In the genomic region with DNA sequence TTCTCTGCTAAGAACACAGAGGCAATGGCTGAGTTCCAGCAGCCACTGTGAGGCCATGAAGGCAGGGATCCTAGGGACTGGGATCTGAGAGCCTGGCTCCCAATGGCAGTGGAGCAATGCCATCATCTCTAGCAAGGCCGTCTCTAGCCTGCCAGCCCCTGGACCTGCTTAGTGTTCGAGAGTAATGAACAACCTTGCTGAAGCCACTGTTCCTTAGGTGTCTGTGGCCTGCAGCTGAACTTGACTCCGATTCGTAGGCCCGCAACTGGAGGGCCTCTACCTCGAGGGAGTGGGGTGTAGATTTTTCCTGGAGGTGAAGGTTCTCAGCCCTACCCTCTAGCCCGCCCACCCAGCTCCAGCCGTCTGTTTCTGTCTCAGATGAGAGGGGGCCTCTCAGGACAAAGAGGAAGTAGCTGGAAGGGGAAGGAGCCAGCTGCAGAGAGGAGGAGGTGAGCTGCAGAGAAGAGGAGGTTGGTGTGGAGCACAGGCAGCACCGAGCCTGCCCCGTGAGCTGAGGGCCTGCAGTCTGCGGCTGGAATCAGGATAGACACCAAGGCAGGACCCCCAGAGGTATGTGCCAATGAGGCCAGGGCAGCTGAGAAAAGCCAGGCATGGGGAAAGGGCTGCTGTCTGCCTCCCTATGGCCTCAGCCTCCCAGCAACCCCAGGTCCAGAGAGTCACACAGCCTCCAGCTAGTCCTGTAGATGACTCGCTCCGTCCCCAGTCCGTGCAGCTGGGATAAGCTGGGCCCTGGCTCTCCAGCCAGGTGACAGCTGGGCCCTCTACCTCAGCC, we compare ENCODE assay signal across 12 cellular contexts. TPM values are rescaled to one million over a fixed set of nuclear protein-coding genes. Genes with fewer than 3 reads are reported as not detected.
DNase-seq lines count a peak whose midpoint lies in the region; ATAC-seq and TF ChIP-seq lines count a peak whose summit lies in the region.
"Had no signal": no experiment of that assay in that cellular context is flagged by ENCODE, and none has a peak within 500 bp of the region (broad histone marks: within the 10 kb centered on the region; RNA-seq: fewer than 3 reads in every experiment).

A gene with protein sequence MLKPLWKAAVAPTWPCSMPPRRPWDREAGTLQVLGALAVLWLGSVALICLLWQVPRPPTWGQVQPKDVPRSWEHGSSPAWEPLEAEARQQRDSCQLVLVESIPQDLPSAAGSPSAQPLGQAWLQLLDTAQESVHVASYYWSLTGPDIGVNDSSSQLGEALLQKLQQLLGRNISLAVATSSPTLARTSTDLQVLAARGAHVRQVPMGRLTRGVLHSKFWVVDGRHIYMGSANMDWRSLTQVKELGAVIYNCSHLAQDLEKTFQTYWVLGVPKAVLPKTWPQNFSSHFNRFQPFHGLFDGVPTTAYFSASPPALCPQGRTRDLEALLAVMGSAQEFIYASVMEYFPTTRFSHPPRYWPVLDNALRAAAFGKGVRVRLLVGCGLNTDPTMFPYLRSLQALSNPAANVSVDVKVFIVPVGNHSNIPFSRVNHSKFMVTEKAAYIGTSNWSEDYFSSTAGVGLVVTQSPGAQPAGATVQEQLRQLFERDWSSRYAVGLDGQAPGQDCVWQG (plus strand): TSS at position 459 of the 793 bp plus-strand sequence. CDS start 2,262 bp downstream, outside the sequence.

- TF ChIP-seq CTCF in heart right ventricle (IDR thresholded peaks at IDR 0.05) = no peak

- ATAC-seq in Right ventricle myocardium superior (ENCODE audit: poor library complexity) (no peak), heart right ventricle (no peak), HG02759 (IDR thresholded peaks at IDR 0.05; ENCODE audit: unreplicated experiment) (no peak)
- ATAC-seq: Right ventricle myocardium inferior had no signal

- H3K4me3 ChIP-seq in heart right ventricle = peak within 1 kb of the TSS in 1 of 10 donors; percentile 6

- CTCF ChIA-PET in activated naive CD4-positive, alpha-beta T cell treated with anti-CD3 and anti-CD28 coated beads, Interleukin-2, amount 10 ng/mL, durations not matched to agents 7 days and 5 days (lab: Charles Lee) = no interaction called here

- WGBS in heart right ventricle, 2 donors = 78 to 81% methylated on average over 14 of the region's 14 CpGs

- no peak within 1 kb of the TSS for H3K4me3 Mint-ChIP-seq in activated naive CD4-positive, alpha-beta T cell treated with anti-CD3 and anti-CD28 coated beads, Interleukin-2, amount 10 ng/mL, durations not matched to agents 7 days and 5 days

- no peaks in the 10 kb centered on the region for H3K36me3 ChIP-seq in heart right ventricle

- peaks cover 25% of the 10 kb centered on the region for H3K27me3 Mint-ChIP-seq in activated naive CD4-positive, alpha-beta T cell treated with anti-CD3 and anti-CD28 coated beads, Interleukin-2, amount 10 ng/mL, durations not matched to agents 7 days and 5 days

- DNase-seq in Right ventricle myocardium superior (peak; percentile 40), heart right ventricle (no peak), NOMO-1 treated with dmso at 0.1 percent for 144 hours (lab: John Stamatoyannopoulos, UW; ENCODE audit: unreplicated experiment) (peak; percentile 89), iPS-NIHi7 (ENCODE audit: extremely low spot score) (peak; percentile 10), DMS153 (lab: John Stamatoyannopoulos, UW) (no peak)
- DNase-seq in activated naive CD4-positive, alpha-beta T cell treated with anti-CD3 and anti-CD28 coated beads, Interleukin-2, amount 10 ng/mL, durations not matched to agents 7 days and 5 days = no peak
- DNase-seq: DND-41, trophoblast cell had no signal

- intact Hi-C loops in Right ventricle myocardium superior (cut with DNase I) = no loop called here
- intact Hi-C loops in heart right ventricle (cut with DNase I) = no loop called here

- no peak within 1 kb of the TSS for H3K27ac Mint-ChIP-seq in activated naive CD4-positive, alpha-beta T cell treated with anti-CD3 and anti-CD28 coated beads, Interleukin-2, amount 10 ng/mL, durations not matched to agents 7 days and 5 days

- H3K4me1 ChIP-seq in heart right ventricle = peaks cover 0 to 25% (median 0%) of the 10 kb centered on the region in 9 donors

- no peaks in the 10 kb centered on the region for H3K36me3 Mint-ChIP-seq in activated naive CD4-positive, alpha-beta T cell treated with anti-CD3 and anti-CD28 coated beads, Interleukin-2, amount 10 ng/mL, durations not matched to agents 7 days and 5 days

- peaks cover 4% of the 10 kb centered on the region for H3K9me3 Mint-ChIP-seq in activated naive CD4-positive, alpha-beta T cell treated with anti-CD3 and anti-CD28 coated beads, Interleukin-2, amount 10 ng/mL, durations not matched to agents 7 days and 5 days

- no peak within 1 kb of the TSS for H3K27ac ChIP-seq in heart right ventricle
- H3K27ac ChIP-seq in temporal lobe (ENCODE audit: low read depth, low read length) = peak within 1 kb of the TSS; percentile 9
- H3K27ac ChIP-seq: epithelial cell of prostate had no signal

- H3K4me1 Mint-ChIP-seq in activated naive CD4-positive, alpha-beta T cell treated with anti-CD3 and anti-CD28 coated beads, Interleukin-2, amount 10 ng/mL, durations not matched to agents 7 days and 5 days = no peaks in the 10 kb centered on the region

- peaks cover 0 to 9% (median 0%) of the 10 kb centered on the region in 11 donors for H3K9me3 ChIP-seq in heart right ventricle

- H3K27me3 ChIP-seq in heart right ventricle = peaks cover 0 to 18% (median 5%) of the 10 kb centered on the region in 7 donors

RNA-seq across cellular contexts. Expression of the gene that starts here (rescaled TPM):
- total RNA-seq in Right ventricle myocardium superior (0.13 TPM), heart right ventricle (under 1 TPM in 9 of 10 donors, not detected in 1; 0.23 to 0.91 (median 0.50) TPM), temporal lobe (1.2 TPM)
- under 1 TPM; 0.07 to 0.13 TPM for polyA plus RNA-seq in heart right ventricle
- total RNA-seq: Right ventricle myocardium inferior had no signal

Comparison
In these comparisons a context has a peak if more than half of its experiments do, and no peak if none do; other contexts are left out.
1. Peak in DNase-seq in Right ventricle myocardium superior; RNA of the gene not detected or under 1 TPM.
2. DNase-seq: peak in NOMO-1 treated with dmso at 0.1 percent for 144 hours (single experiment) and iPS-NIHi7 (single experiment); none in heart right ventricle (0 of 2), activated naive CD4-positive, alpha-beta T cell treated with anti-CD3 and anti-CD28 coated beads, Interleukin-2, amount 10 ng/mL, durations not matched to agents 7 days and 5 days (single experiment) and DMS153 (single experiment).